13 cellular contexts compared by ENCODE assay signal in genomic region chr7:28619256-28619655, GRCh38.
"Had no signal": no experiment of that assay in that cellular context is flagged by ENCODE, and none has a peak within 500 bp of the region (broad histone marks: within the 10 kb centered on the region; RNA-seq: fewer than 3 reads in every experiment).

No MANE protein-coding gene starts in this region.

- H3K4me1 ChIP-seq: foreskin keratinocyte had no signal

- H3K4me3 ChIP-seq: right atrium auricular region, thoracic aorta had no signal

- FAIRE-seq: kidney, urothelium cell line had no signal

- H3K27ac ChIP-seq: foreskin keratinocyte, neutrophil, right atrium auricular region, thoracic aorta had no signal

- H3K27me3 ChIP-seq: foreskin keratinocyte, neutrophil, right atrium auricular region had no signal

- ATAC-seq: foreskin keratinocyte; left cardiac atrium; left ventricle myocardium superior; naive thymus-derived CD8-positive, alpha-beta T cell; stimulated activated effector memory CD8-positive, alpha-beta T cell treated with anti-CD3 and anti-CD28 coated beads, Interleukin-12 subunit alpha, Interleukin-12 subunit beta, amount 100 ng/mL, for 72 hours had no signal

- H3K9me3 ChIP-seq: neutrophil, right atrium auricular region, thoracic aorta had no signal

- H3K36me3 ChIP-seq: neutrophil, right atrium auricular region, thoracic aorta had no signal

- DNase-seq: erythroblast; foreskin keratinocyte; kidney; left cardiac atrium; left ventricle myocardium superior; naive thymus-derived CD8-positive, alpha-beta T cell; stimulated activated CD4-positive, alpha-beta T cell treated with anti-CD3 and anti-CD28 coated beads, Interleukin-4, amount 100 ng/mL, for 1 hour; stimulated activated CD8-positive, alpha-beta memory T cell treated with anti-CD3 and anti-CD28 coated beads, Interleukin-4, amount 100 ng/mL, for 48 hours had no signal
